Comparison of ENCODE assay signal across 17 cellular contexts in the genomic region with DNA sequence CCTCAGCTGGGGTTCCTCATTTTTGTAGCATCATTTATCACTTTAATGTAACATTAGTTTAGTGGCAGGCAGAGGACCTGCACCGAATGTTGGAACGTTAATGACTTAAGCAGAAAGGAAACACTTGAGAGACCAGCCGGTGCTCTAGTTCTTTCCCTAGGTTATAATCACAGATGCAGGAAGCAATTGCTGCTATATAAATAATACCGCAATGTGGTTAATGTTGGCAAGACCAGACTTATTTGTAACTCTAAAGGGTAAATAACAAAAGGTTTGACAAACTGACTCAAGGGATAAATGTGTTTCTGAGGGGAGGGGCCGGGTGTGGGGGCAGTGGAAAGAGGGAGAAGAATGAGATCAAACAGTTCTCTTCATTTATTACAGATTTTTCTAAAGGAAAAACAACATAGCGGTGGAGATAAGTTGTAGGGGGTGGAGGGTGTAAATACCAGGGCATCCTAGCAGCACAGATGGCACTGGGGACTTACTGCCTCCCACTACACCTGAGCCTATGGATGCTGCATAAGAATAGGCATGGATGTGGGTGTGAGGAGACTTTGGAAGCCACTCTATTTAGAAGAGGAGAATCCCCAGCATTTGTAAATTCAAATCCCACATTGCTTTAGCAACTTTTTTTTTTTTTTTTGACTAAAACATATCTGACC. TPM values are rescaled to one million over a fixed set of nuclear protein-coding genes. Genes with fewer than 3 reads are reported as not detected.
DNase-seq lines count a peak whose midpoint lies in the region; ATAC-seq, FAIRE-seq and TF ChIP-seq lines count a peak whose summit lies in the region.
"Had no signal": no experiment of that assay in that cellular context is flagged by ENCODE, and none has a peak within 500 bp of the region (broad histone marks: within the 10 kb centered on the region; RNA-seq: fewer than 3 reads in every experiment).

No MANE protein-coding gene starts in this region.

- no peak overlapping the region for H2AFZ ChIP-seq in fibroblast of lung (ENCODE audit: low read length)

- peaks cover 18% of the 10 kb centered on the region for H3K27me3 ChIP-seq in left ventricle myocardium inferior (ENCODE audit: low read depth)
- H3K27me3 ChIP-seq in fibroblast of lung (ENCODE audit: control insufficient read depth, insufficient read depth, low read length): no peaks in the 10 kb centered on the region

- no peak for FAIRE-seq in urothelium cell line (lab: Jason Lieb, UNC)
- FAIRE-seq: frontal cortex, GM12892, kidney had no signal

- H3K9me3 ChIP-seq in left ventricle myocardium inferior (replicated peaks) (no peaks in the 10 kb centered on the region), fibroblast of lung (ENCODE audit: control insufficient read depth, insufficient read depth, low read depth, low read length) (no peaks in the 10 kb centered on the region)
- H3K9me3 ChIP-seq: SK-N-SH had no signal

- intact Hi-C loops in left ventricle myocardium superior (cut with micrococcal nuclease): no loop called here
- intact Hi-C loops in left ventricle myocardium inferior (cut with micrococcal nuclease): no loop called here

- DNase-seq in left ventricle myocardium superior (no peak), left ventricle myocardium inferior (no peak), NCI-H510A treated with DMSO at 0.1 percent for 48 hours (lab: John Stamatoyannopoulos, UW) (peak; percentile 60), fibroblast of lung (ENCODE audit: low read depth in 2 of 2) (peak; percentile 14 to 69), urothelium cell line (ENCODE audit: low spot score) (peak; percentile 34)
- no peak for DNase-seq in central memory CD4-positive, alpha-beta T cell
- DNase-seq: kidney; NCI-H69; nephron progenitor cell; SK-N-SH; stimulated activated naive CD8-positive, alpha-beta T cell treated with anti-CD3 and anti-CD28 coated beads, Interleukin-15, Interleukin-2, amounts not matched to agents 100 U/mL and 50 U/mL, for 24 hours had no signal

- no peaks in the 10 kb centered on the region for H3K79me2 ChIP-seq in fibroblast of lung (ENCODE audit: control insufficient read depth, insufficient read depth, low read length)

- H3K4me3 ChIP-seq in left ventricle myocardium inferior (no peak overlapping the region), fibroblast of lung (replicated peaks in 1 of 4; ENCODE audit: control extremely low read depth in 1 of 4, insufficient read depth in 1 of 4, low read depth in 3 of 4, low read length in 4 of 4) (no peak overlapping the region)
- H3K4me3 ChIP-seq: coronary artery had no signal

- H3K4me2 ChIP-seq in fibroblast of lung (ENCODE audit: extremely low read depth, insufficient read depth, low read length): no peak overlapping the region
- H3K4me2 ChIP-seq: SK-N-SH had no signal

- no peaks in the 10 kb centered on the region for H4K20me1 ChIP-seq in fibroblast of lung (ENCODE audit: control insufficient read depth, extremely low read depth, insufficient read depth, low read length)

- H3K9ac ChIP-seq in fibroblast of lung (ENCODE audit: insufficient read depth, low read length): no peak overlapping the region
- H3K9ac ChIP-seq: SK-N-SH had no signal

- H3K27ac ChIP-seq in left ventricle myocardium inferior (replicated peaks) (no peak overlapping the region), fibroblast of lung (ENCODE audit: insufficient read depth, low read length) (no peak overlapping the region)
- H3K27ac ChIP-seq: coronary artery, HL-60 had no signal

- TF ChIP-seq CTCF in left ventricle myocardium inferior (IDR thresholded peaks at IDR 0.05; ENCODE audit: borderline replicate concordance): no peak
- no peak for TF ChIP-seq CTCF in fibroblast of lung (conservative IDR thresholded peaks at IDR 0.05 in 1 of 2, IDR thresholded peaks at IDR 0.05 in 1 of 2; ENCODE audit: low read depth in 1 of 2, low read length in 2 of 2)

- H3K4me1 ChIP-seq in left ventricle myocardium inferior (peaks cover 20% of the 10 kb centered on the region), fibroblast of lung (ENCODE audit: control insufficient read depth, extremely low read depth, insufficient read depth, low read length) (no peaks in the 10 kb centered on the region)

- peak; percentile 41 for ATAC-seq in left ventricle myocardium superior
- no peak for ATAC-seq in HG03135 (IDR thresholded peaks at IDR 0.05; ENCODE audit: unreplicated experiment)
- ATAC-seq in HG02884 (IDR thresholded peaks at IDR 0.05; ENCODE audit: unreplicated experiment): no peak
- ATAC-seq: stimulated activated naive CD8-positive, alpha-beta T cell treated with anti-CD3 and anti-CD28 coated beads, Interleukin-15, Interleukin-2, amounts not matched to agents 100 U/mL and 50 U/mL, for 24 hours had no signal

- no peaks in the 10 kb centered on the region for H3K36me3 ChIP-seq in left ventricle myocardium inferior
- H3K36me3 ChIP-seq in fibroblast of lung (ENCODE audit: control insufficient read depth, insufficient read depth, low read length): no peaks in the 10 kb centered on the region

RNA-seq across cellular contexts. Expression of a gene that starts 27.6 kb away (rescaled TPM):
- 6.1 TPM for total RNA-seq in left ventricle myocardium superior
- total RNA-seq in left ventricle myocardium inferior: 5.1 TPM
- total RNA-seq in fibroblast of lung: 10.2 and 10.8 TPM in 2 replicates
- polyA plus RNA-seq in fibroblast of lung: 11.4 and 12.6 TPM in 2 replicates
- polyA plus RNA-seq in fibroblast of lung (2012): 4.9 and 5.4 TPM in 2 replicates
- 2.2 and 10.6 TPM in 2 replicates for polyA minus RNA-seq in fibroblast of lung (ENCODE audit: low replicate concordance)

RNA-seq across cellular contexts. Expression of a gene that starts 36.6 kb away (rescaled TPM):
- total RNA-seq in left ventricle myocardium superior (not detected), left ventricle myocardium inferior (not detected), fibroblast of lung (not detected in 2 replicates)
- not detected in 2 replicates for polyA plus RNA-seq in fibroblast of lung
- polyA plus RNA-seq in fibroblast of lung (2012): not detected in 2 replicates
- polyA minus RNA-seq in fibroblast of lung (ENCODE audit: low replicate concordance): not detected in 2 replicates
- total RNA-seq: frontal cortex, kidney had no signal
- polyA plus RNA-seq: SK-N-SH had no signal

Comparison
In these comparisons a context has a peak if more than half of its experiments do, and no peak if none do; other contexts are left out.
1. DNase-seq: peak in NCI-H510A treated with DMSO at 0.1 percent for 48 hours (single experiment), fibroblast of lung (2 of 2) and urothelium cell line (single experiment); none in left ventricle myocardium superior (single experiment), left ventricle myocardium inferior (single experiment) and central memory CD4-positive, alpha-beta T cell (single experiment).